In genomic region chr19:43469160-43469480, GRCh38 we compare ENCODE assay signal across 20 cellular contexts. TPM values are rescaled to one million over a fixed set of nuclear protein-coding genes. Genes with fewer than 3 reads are reported as not detected.
DNase-seq lines count a peak whose midpoint lies in the region; ATAC-seq, FAIRE-seq and TF ChIP-seq lines count a peak whose summit lies in the region.
"Had no signal": no experiment of that assay in that cellular context is flagged by ENCODE, and none has a peak within 500 bp of the region (broad histone marks: within the 10 kb centered on the region; RNA-seq: fewer than 3 reads in every experiment).

No MANE protein-coding gene starts in this region.

- H3K36me3 Mint-ChIP-seq in activated T-helper 17 cell treated with anti-CD3 and anti-CD28 coated beads, Interleukin-2, amount 50 U/mL, for 72 hours (ENCODE audit: low read depth) = no peaks in the 10 kb centered on the region
- H3K36me3 Mint-ChIP-seq: stimulated activated effector memory CD8-positive, alpha-beta T cell treated with anti-CD3 and anti-CD28 coated beads, Interleukin-12 subunit alpha, Interleukin-12 subunit beta, amount 100 ng/mL, for 72 hours had no signal

- no peaks in the 10 kb centered on the region for H3K9me3 Mint-ChIP-seq in activated T-helper 17 cell treated with anti-CD3 and anti-CD28 coated beads, Interleukin-2, amount 50 U/mL, for 72 hours
- H3K9me3 Mint-ChIP-seq: stimulated activated effector memory CD8-positive, alpha-beta T cell treated with anti-CD3 and anti-CD28 coated beads, Interleukin-12 subunit alpha, Interleukin-12 subunit beta, amount 100 ng/mL, for 72 hours had no signal

- DNase-seq in COLO829 (ENCODE audit: low spot score) (peak; percentile 64), foreskin fibroblast (peak; percentile 29 to 42), HTR-8/SVneo (ENCODE audit: insufficient read length, low spot score) (no peak), retina (no peak)
- DNase-seq: BE2C, DMS79 treated with DMSO at 0.1 percent for 48 hours, GM23248, heart left ventricle, mesenchymal stem cell, MM.1S, NCI-H2029 treated with DMSO at 0.1 percent for 48 hours, NCI-H69, T1000, uterus had no signal

- H3K27ac ChIP-seq in BLaER1 treated with 17β-estradiol and CSF1 and Interleukin-3, amounts not matched to agents 10 nM and 100 nM = peak overlapping the region in 4 of 11 experiments; percentile 13 to 73 (median 48); a peak in 4 of 22 replicates
- H3K27ac ChIP-seq: GM23248, heart left ventricle, uterus had no signal

- H3K4me1 Mint-ChIP-seq in activated T-helper 17 cell treated with anti-CD3 and anti-CD28 coated beads, Interleukin-2, amount 50 U/mL, for 72 hours = peaks cover 26% of the 10 kb centered on the region

- no peaks in the 10 kb centered on the region for H3K36me3 ChIP-seq in BLaER1 treated with 17β-estradiol and CSF1 and Interleukin-3, amounts not matched to agents 10 nM and 100 nM
- H3K36me3 ChIP-seq: BE2C, heart left ventricle, neutrophil, uterus had no signal

- no peak overlapping the region for H3K4me3 Mint-ChIP-seq in activated T-helper 17 cell treated with anti-CD3 and anti-CD28 coated beads, Interleukin-2, amount 50 U/mL, for 72 hours
- H3K4me3 Mint-ChIP-seq: stimulated activated effector memory CD8-positive, alpha-beta T cell treated with anti-CD3 and anti-CD28 coated beads, Interleukin-12 subunit alpha, Interleukin-12 subunit beta, amount 100 ng/mL, for 72 hours had no signal

- FAIRE-seq in HTR-8/SVneo (lab: Jason Lieb, UNC) = no peak
- FAIRE-seq: islet of Langerhans had no signal

- H3K4me1 ChIP-seq in BLaER1 treated with 17β-estradiol and CSF1 and Interleukin-3, amounts not matched to agents 10 nM and 100 nM = peaks cover 29 to 72% (median 54%) of the 10 kb centered on the region in 10 experiments
- H3K4me1 ChIP-seq: BE2C had no signal

- no peak for ATAC-seq in activated T-helper 17 cell treated with anti-CD3 and anti-CD28 coated beads, Interleukin-2, amount 50 U/mL, for 72 hours (replicated peaks)
- no peak for ATAC-seq in HG02973 (IDR thresholded peaks at IDR 0.05; ENCODE audit: unreplicated experiment)
- ATAC-seq: heart left ventricle; stimulated activated effector memory CD8-positive, alpha-beta T cell treated with anti-CD3 and anti-CD28 coated beads, Interleukin-12 subunit alpha, Interleukin-12 subunit beta, amount 100 ng/mL, for 72 hours had no signal

- no peaks in the 10 kb centered on the region for H3K9me3 ChIP-seq in BLaER1 treated with 17β-estradiol and CSF1 and Interleukin-3, amounts not matched to agents 10 nM and 100 nM (replicated peaks in 1 of 11)
- H3K9me3 ChIP-seq: BE2C, heart left ventricle, neutrophil, uterus had no signal

- no peak for TF ChIP-seq CTCF in foreskin fibroblast (IDR thresholded peaks at IDR 0.05; ENCODE audit: low read depth, low read length)

- H4K20me1 ChIP-seq in BLaER1 treated with 17β-estradiol and CSF1 and Interleukin-3, amounts not matched to agents 10 nM and 100 nM = no peaks in the 10 kb centered on the region

- peak overlapping the region; percentile 55 for H3K27ac Mint-ChIP-seq in activated T-helper 17 cell treated with anti-CD3 and anti-CD28 coated beads, Interleukin-2, amount 50 U/mL, for 72 hours

- H3K9ac ChIP-seq in BLaER1 treated with 17β-estradiol and CSF1 and Interleukin-3, amounts not matched to agents 10 nM and 100 nM = no peak overlapping the region; a peak in 1 of 22 replicates
- H3K9ac ChIP-seq: GM23248 had no signal

- H3K4me3 ChIP-seq in BLaER1 treated with 17β-estradiol and CSF1 and Interleukin-3, amounts not matched to agents 10 nM and 100 nM = no peak overlapping the region
- H3K4me3 ChIP-seq in foreskin fibroblast (ENCODE audit: low read depth in 1 of 2, low read length in 2 of 2) = no peak overlapping the region
- H3K4me3 ChIP-seq: GM23248, heart left ventricle, uterus had no signal

- peak overlapping the region; percentile 25 to 86 (median 68); a peak in 19 of 22 replicates for H3K4me2 ChIP-seq in BLaER1 treated with 17β-estradiol and CSF1 and Interleukin-3, amounts not matched to agents 10 nM and 100 nM

- no peaks in the 10 kb centered on the region for H3K27me3 Mint-ChIP-seq in activated T-helper 17 cell treated with anti-CD3 and anti-CD28 coated beads, Interleukin-2, amount 50 U/mL, for 72 hours

- 0 out of 22 replicates have a peak, but pooled peaks cover 0 to 4% (median 0%) of the 10 kb centered on the region in 11 experiments for H3K27me3 ChIP-seq in BLaER1 treated with 17β-estradiol and CSF1 and Interleukin-3, amounts not matched to agents 10 nM and 100 nM
- H3K27me3 ChIP-seq: BE2C, uterus had no signal

RNA-seq across cellular contexts. Expression of gene LYPD3, which starts 3.7 kb away (rescaled TPM):
- 1 to 10 TPM; 1.0 to 3.0 TPM for total RNA-seq in activated T-helper 17 cell treated with anti-CD3 and anti-CD28 coated beads, Interleukin-2, amount 50 U/mL, for 72 hours
- total RNA-seq: GM23248 had no signal

RNA-seq across cellular contexts. Expression of gene PHLDB3, which starts 35.4 kb away (rescaled TPM):
- 10 to 100 TPM; 16.7 to 25.5 TPM for total RNA-seq in activated T-helper 17 cell treated with anti-CD3 and anti-CD28 coated beads, Interleukin-2, amount 50 U/mL, for 72 hours

RNA-seq across cellular contexts. Expression of gene TEX101, which starts 54.4 kb away (rescaled TPM):
- total RNA-seq in activated T-helper 17 cell treated with anti-CD3 and anti-CD28 coated beads, Interleukin-2, amount 50 U/mL, for 72 hours = not detected
- total RNA-seq: GM23248, heart left ventricle, uterus had no signal

RNA-seq across cellular contexts. Expression of gene ETHE1, which starts 57.9 kb away (rescaled TPM):
- total RNA-seq in activated T-helper 17 cell treated with anti-CD3 and anti-CD28 coated beads, Interleukin-2, amount 50 U/mL, for 72 hours = 10 to 100 TPM; 71.1 to 74.0 TPM

Comparison
In these comparisons a context has a peak if more than half of its experiments do, and no peak if none do; other contexts are left out.
1. DNase-seq: peak in COLO829 (single experiment) and foreskin fibroblast (2 of 2); none in HTR-8/SVneo (single experiment) and retina (single experiment).